Comparison of ENCODE assay signal across 1 cellular context in the genomic region with DNA sequence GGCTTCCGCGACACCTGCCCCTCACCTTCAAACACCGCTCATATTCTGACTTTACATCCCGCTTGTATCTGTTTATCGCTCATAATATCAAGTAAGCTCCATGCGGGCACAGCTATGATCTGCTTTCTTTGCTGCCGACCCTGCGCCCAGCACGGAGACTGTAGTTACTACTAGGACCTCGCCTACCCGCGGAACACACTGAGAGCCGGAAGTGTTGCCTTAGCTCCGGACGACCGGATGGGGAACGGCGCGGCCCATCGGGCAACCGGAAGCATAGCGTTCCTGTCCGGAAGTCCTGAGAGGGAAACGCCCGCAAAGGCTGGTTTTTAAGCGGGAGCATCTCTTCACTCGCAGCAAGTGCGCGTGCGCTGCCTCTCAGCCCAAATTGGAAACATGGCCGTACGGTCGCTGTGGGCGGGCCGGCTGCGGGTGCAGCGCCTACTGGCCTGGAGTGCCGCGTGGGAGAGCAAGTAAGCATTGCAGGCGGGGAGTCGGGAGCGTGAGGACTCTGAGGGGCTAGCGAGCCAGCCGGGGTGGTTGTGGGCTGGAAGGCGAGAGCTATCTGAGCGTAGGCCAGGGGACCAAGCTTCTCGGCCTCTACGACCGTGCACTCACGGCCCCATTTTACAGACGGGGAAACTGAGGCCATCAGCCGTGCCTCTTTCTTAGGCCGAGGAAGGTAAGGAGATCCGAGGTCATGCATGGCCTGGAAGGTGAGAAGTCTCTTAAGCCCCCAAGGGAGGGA.
TF ChIP-seq lines count a peak whose summit lies in the region.

TSS of gene GRPEL2 (plus strand) at position 353 of the 745 bp plus-strand sequence. CDS start at position 394, 41 bp downstream.

TF ChIP-seq in HepG2, 621 proteins besides CTCF, POLR2A, EP300 and RAD21 (continued from another document and continues in another):
- TF ChIP-seq ZNF282 (IDR thresholded peaks at IDR 0.05; ENCODE audit: partially characterized antibody), result no peak
- TF ChIP-seq GTF2F1 (IDR thresholded peaks at IDR 0.05; ENCODE audit: low read length), result 0 out of 2 replicates have a peak, but pooled peaks have one; percentile 17
- TF ChIP-seq ELF1 (CRISPR knock-in tag; IDR thresholded peaks at IDR 0.05), result peak; percentile 97
- 0 out of 2 replicates have a peak, but pooled peaks have one; percentile 32 for TF ChIP-seq FIP1L1 (IDR thresholded peaks at IDR 0.05; ENCODE audit: borderline replicate concordance, insufficient read depth, low read depth, low read length)
- TF ChIP-seq ZNF891 (CRISPR knock-in tag; IDR thresholded peaks at IDR 0.05), result peak; percentile 76; the same call in 1 of the 2 replicates
- peak; percentile 75; the same call in 1 of the 2 replicates for TF ChIP-seq ZNF512B (CRISPR knock-in tag; IDR thresholded peaks at IDR 0.05; ENCODE audit: borderline replicate concordance)
- TF ChIP-seq ZNF629 (CRISPR knock-in tag; conservative IDR thresholded peaks at IDR 0.05), result peak; percentile 100
- TF ChIP-seq NCOA2 (CRISPR knock-in tag; IDR thresholded peaks at IDR 0.05), result peak; percentile 54
- peak; percentile 89; the same call in 1 of the 2 replicates for TF ChIP-seq KDM5B (CRISPR knock-in tag; IDR thresholded peaks at IDR 0.05; ENCODE audit: borderline replicate concordance)
- TF ChIP-seq HES4 (CRISPR knock-in tag; IDR thresholded peaks at IDR 0.05; ENCODE audit: borderline replicate concordance), result peak; percentile 90; the same call in 1 of the 2 replicates
- TF ChIP-seq RORA (CRISPR knock-in tag; IDR thresholded peaks at IDR 0.05), result no peak
- TF ChIP-seq TBL1XR1 (IDR thresholded peaks at IDR 0.05; ENCODE audit: borderline replicate concordance, low read length, partially characterized antibody), result no peak
- TF ChIP-seq E2F5 (CRISPR knock-in tag; conservative IDR thresholded peaks at IDR 0.05), result no peak; the same call in 1 of the 2 replicates
- peak; percentile 97 for TF ChIP-seq PHF20 (CRISPR knock-in tag; IDR thresholded peaks at IDR 0.05)
- peak; percentile 86 for TF ChIP-seq TOPORS (CRISPR knock-in tag; IDR thresholded peaks at IDR 0.05)
- TF ChIP-seq TOE1 (CRISPR knock-in tag; IDR thresholded peaks at IDR 0.05), result no peak
- TF ChIP-seq CBX5 (CRISPR knock-in tag; IDR thresholded peaks at IDR 0.05; ENCODE audit: borderline replicate concordance), result no peak; the same call in 1 of the 2 replicates
- TF ChIP-seq, protein P1, sequence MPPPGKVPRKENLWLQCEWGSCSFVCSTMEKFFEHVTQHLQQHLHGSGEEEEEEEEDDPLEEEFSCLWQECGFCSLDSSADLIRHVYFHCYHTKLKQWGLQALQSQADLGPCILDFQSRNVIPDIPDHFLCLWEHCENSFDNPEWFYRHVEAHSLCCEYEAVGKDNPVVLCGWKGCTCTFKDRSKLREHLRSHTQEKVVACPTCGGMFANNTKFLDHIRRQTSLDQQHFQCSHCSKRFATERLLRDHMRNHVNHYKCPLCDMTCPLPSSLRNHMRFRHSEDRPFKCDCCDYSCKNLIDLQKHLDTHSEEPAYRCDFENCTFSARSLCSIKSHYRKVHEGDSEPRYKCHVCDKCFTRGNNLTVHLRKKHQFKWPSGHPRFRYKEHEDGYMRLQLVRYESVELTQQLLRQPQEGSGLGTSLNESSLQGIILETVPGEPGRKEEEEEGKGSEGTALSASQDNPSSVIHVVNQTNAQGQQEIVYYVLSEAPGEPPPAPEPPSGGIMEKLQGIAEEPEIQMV (CRISPR knock-in tag; IDR thresholded peaks at IDR 0.05; ENCODE audit: low read depth), result peak; percentile 81
- TF ChIP-seq, protein P2, sequence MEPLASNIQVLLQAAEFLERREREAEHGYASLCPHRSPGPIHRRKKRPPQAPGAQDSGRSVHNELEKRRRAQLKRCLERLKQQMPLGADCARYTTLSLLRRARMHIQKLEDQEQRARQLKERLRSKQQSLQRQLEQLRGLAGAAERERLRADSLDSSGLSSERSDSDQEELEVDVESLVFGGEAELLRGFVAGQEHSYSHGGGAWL (CRISPR knock-in tag; IDR thresholded peaks at IDR 0.05), result 0 out of 2 replicates have a peak, but pooled peaks have one; percentile 65
- TF ChIP-seq LBX2 (CRISPR knock-in tag; IDR thresholded peaks at IDR 0.05; ENCODE audit: borderline replicate concordance), result no peak; the same call in 1 of the 2 replicates
- 0 out of 2 replicates have a peak, but pooled peaks have one; percentile 52 for TF ChIP-seq ZNF451 (CRISPR knock-in tag; IDR thresholded peaks at IDR 0.05)
- peak in 1 of 2 experiments; percentile 68; a peak in 1 of 4 replicates for TF ChIP-seq REST (IDR thresholded peaks at IDR 0.05; ENCODE audit: borderline replicate concordance in 1 of 2, low read depth in 1 of 2, low read length in 2 of 2)
- TF ChIP-seq, protein P3, sequence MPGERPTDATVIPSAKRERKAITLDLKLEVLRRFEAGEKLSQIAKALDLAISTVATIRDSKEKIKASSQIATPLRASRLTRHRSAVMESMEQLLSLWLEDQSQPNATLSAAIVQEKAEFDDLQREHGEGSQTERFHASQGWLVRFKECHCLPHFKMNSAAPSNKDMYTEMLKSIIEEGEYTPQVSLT (CRISPR knock-in tag; IDR thresholded peaks at IDR 0.05; ENCODE audit: borderline replicate concordance, low read depth), result no peak
- TF ChIP-seq, protein P4, sequence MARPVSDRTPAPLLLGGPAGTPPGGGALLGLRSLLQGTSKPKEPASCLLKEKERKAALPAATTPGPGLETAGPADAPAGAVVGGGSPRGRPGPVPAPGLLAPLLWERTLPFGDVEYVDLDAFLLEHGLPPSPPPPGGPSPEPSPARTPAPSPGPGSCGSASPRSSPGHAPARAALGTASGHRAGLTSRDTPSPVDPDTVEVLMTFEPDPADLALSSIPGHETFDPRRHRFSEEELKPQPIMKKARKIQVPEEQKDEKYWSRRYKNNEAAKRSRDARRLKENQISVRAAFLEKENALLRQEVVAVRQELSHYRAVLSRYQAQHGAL (CRISPR knock-in tag; IDR thresholded peaks at IDR 0.05; ENCODE audit: not compliant biosample characterization), result no peak
- no peak for TF ChIP-seq FOXM1 (CRISPR knock-in tag; IDR thresholded peaks at IDR 0.05)
- no peak for TF ChIP-seq PATZ1 (CRISPR knock-in tag; IDR thresholded peaks at IDR 0.05)
- peak; percentile 72 for TF ChIP-seq SP4 (CRISPR knock-in tag; IDR thresholded peaks at IDR 0.05)
- 0 out of 2 replicates have a peak, but pooled peaks have one; percentile 78 for TF ChIP-seq ZNF569 (CRISPR knock-in tag; IDR thresholded peaks at IDR 0.05; ENCODE audit: borderline replicate concordance)
- TF ChIP-seq BATF2 (CRISPR knock-in tag; IDR thresholded peaks at IDR 0.05), result peak; percentile 67; the same call in 1 of the 2 replicates
- peak; percentile 88; the same call in 1 of the 2 replicates for TF ChIP-seq ELK4 (CRISPR knock-in tag; IDR thresholded peaks at IDR 0.05; ENCODE audit: borderline replicate concordance)
- TF ChIP-seq ZNF550 (CRISPR knock-in tag; IDR thresholded peaks at IDR 0.05; ENCODE audit: borderline replicate concordance), result 0 out of 2 replicates have a peak, but pooled peaks have one; percentile 53
- TF ChIP-seq REL (CRISPR knock-in tag; conservative IDR thresholded peaks at IDR 0.05), result 0 out of 2 replicates have a peak, but pooled peaks have one; percentile 80
- no peak for TF ChIP-seq CEBPB (IDR thresholded peaks at IDR 0.05; ENCODE audit: borderline replicate concordance, low read depth, low read length)
- 0 out of 2 replicates have a peak, but pooled peaks have one; percentile 14 for TF ChIP-seq HIVEP1 (CRISPR knock-in tag; IDR thresholded peaks at IDR 0.05)
- TF ChIP-seq ZSCAN9 (CRISPR knock-in tag; IDR thresholded peaks at IDR 0.05; ENCODE audit: borderline replicate concordance), result peak; percentile 81; the same call in 1 of the 2 replicates
- TF ChIP-seq ZNF652 (CRISPR knock-in tag; IDR thresholded peaks at IDR 0.05; ENCODE audit: borderline replicate concordance, low read depth), result 0 out of 2 replicates have a peak, but pooled peaks have one; percentile 51
- TF ChIP-seq PCBP1 (IDR thresholded peaks at IDR 0.05; ENCODE audit: borderline replicate concordance, low read depth, low read length), result peak; percentile 61; the same call in 1 of the 2 replicates
- peak; percentile 90 for TF ChIP-seq ZNF605 (CRISPR knock-in tag; IDR thresholded peaks at IDR 0.05)
